1 cellular context compared by ENCODE assay signal in the genomic region with DNA sequence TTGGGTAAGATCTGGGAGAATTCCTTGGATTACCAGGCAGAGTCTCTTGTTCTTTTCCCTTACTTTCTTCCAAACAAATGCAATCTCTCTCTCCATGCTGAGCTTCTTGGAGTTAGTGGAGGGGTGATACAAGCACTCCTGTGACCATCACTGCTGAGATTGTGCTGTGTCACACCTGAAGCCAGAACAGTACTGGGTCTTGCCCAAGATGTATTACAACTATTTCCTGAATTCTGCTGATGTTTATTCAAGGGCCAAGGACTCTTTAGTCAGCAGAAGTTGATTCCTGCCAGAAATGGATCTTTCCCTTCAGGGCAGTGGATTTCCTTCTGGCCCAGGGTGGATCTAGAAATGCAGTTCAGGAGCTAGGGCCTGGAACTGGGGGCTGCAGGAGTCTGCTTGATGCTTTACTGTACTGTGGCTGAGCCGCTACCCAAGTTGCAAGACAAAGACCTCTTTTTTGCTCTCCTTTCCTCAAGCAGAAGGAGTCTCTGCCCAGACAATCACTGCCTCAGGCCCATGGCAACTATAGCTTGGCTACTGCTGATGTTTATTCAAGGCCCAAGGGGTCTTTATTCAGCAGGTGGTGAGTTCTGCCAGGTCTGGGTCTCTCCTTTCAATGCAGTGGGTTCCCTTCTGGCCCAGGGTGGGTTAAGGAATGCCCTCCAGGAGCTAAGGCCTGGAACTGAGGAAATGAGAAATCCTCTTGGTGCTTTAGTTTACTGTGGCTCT.
TF ChIP-seq lines count a peak whose summit lies in the region.

No MANE protein-coding gene starts in this region.

TF ChIP-seq in H1, 55 proteins besides CTCF, POLR2A, EP300 and RAD21:
- TF ChIP-seq ASH2L (IDR thresholded peaks at IDR 0.05; ENCODE audit: low read length) (no peak), RFX5 (IDR thresholded peaks at IDR 0.05; ENCODE audit: borderline replicate concordance, low read depth, low read length) (no peak), CHD1 (IDR thresholded peaks at IDR 0.05; ENCODE audit: low read depth, low read length) (no peak), PHF8 (conservative IDR thresholded peaks at IDR 0.05; ENCODE audit: low read depth, low read length) (no peak), ZNF274 (IDR thresholded peaks at IDR 0.05; ENCODE audit: borderline replicate concordance, extremely low read depth, low read length) (no peak), JUND (IDR thresholded peaks at IDR 0.05; ENCODE audit: low read length) (no peak), CEBPB (IDR thresholded peaks at IDR 0.05; ENCODE audit: low read depth, low read length) (no peak), SP1 (IDR thresholded peaks at IDR 0.05; ENCODE audit: low read depth, low read length) (no peak), SUZ12 (IDR thresholded peaks at IDR 0.05; ENCODE audit: low read length) (no peak), YY1 (IDR thresholded peaks at IDR 0.05; ENCODE audit: low read depth, low read length) (no peak), SP4 (IDR thresholded peaks at IDR 0.05; ENCODE audit: low read length) (no peak), RBBP5 (IDR thresholded peaks at IDR 0.05; ENCODE audit: borderline replicate concordance, low read depth, low read length) (no peak), NRF1 (IDR thresholded peaks at IDR 0.05; ENCODE audit: low read depth, low read length) (no peak), TEAD4 (IDR thresholded peaks at IDR 0.05; ENCODE audit: low read depth, low read length) (no peak), KDM1A (IDR thresholded peaks at IDR 0.05; ENCODE audit: borderline replicate concordance, low read length) (no peak), BACH1 (IDR thresholded peaks at IDR 0.05; ENCODE audit: low read length) (no peak)
- TF ChIP-seq, protein P1, sequence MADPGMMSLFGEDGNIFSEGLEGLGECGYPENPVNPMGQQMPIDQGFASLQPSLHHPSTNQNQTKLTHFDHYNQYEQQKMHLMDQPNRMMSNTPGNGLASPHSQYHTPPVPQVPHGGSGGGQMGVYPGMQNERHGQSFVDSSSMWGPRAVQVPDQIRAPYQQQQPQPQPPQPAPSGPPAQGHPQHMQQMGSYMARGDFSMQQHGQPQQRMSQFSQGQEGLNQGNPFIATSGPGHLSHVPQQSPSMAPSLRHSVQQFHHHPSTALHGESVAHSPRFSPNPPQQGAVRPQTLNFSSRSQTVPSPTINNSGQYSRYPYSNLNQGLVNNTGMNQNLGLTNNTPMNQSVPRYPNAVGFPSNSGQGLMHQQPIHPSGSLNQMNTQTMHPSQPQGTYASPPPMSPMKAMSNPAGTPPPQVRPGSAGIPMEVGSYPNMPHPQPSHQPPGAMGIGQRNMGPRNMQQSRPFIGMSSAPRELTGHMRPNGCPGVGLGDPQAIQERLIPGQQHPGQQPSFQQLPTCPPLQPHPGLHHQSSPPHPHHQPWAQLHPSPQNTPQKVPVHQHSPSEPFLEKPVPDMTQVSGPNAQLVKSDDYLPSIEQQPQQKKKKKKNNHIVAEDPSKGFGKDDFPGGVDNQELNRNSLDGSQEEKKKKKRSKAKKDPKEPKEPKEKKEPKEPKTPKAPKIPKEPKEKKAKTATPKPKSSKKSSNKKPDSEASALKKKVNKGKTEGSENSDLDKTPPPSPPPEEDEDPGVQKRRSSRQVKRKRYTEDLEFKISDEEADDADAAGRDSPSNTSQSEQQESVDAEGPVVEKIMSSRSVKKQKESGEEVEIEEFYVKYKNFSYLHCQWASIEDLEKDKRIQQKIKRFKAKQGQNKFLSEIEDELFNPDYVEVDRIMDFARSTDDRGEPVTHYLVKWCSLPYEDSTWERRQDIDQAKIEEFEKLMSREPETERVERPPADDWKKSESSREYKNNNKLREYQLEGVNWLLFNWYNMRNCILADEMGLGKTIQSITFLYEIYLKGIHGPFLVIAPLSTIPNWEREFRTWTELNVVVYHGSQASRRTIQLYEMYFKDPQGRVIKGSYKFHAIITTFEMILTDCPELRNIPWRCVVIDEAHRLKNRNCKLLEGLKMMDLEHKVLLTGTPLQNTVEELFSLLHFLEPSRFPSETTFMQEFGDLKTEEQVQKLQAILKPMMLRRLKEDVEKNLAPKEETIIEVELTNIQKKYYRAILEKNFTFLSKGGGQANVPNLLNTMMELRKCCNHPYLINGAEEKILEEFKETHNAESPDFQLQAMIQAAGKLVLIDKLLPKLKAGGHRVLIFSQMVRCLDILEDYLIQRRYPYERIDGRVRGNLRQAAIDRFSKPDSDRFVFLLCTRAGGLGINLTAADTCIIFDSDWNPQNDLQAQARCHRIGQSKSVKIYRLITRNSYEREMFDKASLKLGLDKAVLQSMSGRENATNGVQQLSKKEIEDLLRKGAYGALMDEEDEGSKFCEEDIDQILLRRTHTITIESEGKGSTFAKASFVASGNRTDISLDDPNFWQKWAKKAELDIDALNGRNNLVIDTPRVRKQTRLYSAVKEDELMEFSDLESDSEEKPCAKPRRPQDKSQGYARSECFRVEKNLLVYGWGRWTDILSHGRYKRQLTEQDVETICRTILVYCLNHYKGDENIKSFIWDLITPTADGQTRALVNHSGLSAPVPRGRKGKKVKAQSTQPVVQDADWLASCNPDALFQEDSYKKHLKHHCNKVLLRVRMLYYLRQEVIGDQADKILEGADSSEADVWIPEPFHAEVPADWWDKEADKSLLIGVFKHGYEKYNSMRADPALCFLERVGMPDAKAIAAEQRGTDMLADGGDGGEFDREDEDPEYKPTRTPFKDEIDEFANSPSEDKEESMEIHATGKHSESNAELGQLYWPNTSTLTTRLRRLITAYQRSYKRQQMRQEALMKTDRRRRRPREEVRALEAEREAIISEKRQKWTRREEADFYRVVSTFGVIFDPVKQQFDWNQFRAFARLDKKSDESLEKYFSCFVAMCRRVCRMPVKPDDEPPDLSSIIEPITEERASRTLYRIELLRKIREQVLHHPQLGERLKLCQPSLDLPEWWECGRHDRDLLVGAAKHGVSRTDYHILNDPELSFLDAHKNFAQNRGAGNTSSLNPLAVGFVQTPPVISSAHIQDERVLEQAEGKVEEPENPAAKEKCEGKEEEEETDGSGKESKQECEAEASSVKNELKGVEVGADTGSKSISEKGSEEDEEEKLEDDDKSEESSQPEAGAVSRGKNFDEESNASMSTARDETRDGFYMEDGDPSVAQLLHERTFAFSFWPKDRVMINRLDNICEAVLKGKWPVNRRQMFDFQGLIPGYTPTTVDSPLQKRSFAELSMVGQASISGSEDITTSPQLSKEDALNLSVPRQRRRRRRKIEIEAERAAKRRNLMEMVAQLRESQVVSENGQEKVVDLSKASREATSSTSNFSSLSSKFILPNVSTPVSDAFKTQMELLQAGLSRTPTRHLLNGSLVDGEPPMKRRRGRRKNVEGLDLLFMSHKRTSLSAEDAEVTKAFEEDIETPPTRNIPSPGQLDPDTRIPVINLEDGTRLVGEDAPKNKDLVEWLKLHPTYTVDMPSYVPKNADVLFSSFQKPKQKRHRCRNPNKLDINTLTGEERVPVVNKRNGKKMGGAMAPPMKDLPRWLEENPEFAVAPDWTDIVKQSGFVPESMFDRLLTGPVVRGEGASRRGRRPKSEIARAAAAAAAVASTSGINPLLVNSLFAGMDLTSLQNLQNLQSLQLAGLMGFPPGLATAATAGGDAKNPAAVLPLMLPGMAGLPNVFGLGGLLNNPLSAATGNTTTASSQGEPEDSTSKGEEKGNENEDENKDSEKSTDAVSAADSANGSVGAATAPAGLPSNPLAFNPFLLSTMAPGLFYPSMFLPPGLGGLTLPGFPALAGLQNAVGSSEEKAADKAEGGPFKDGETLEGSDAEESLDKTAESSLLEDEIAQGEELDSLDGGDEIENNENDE (IDR thresholded peaks at IDR 0.05; ENCODE audit: insufficient replicate concordance, low read length), result no peak
- TF ChIP-seq, protein P2, sequence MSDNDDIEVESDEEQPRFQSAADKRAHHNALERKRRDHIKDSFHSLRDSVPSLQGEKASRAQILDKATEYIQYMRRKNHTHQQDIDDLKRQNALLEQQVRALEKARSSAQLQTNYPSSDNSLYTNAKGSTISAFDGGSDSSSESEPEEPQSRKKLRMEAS (IDR thresholded peaks at IDR 0.05), result no peak
- TF ChIP-seq, protein P3, sequence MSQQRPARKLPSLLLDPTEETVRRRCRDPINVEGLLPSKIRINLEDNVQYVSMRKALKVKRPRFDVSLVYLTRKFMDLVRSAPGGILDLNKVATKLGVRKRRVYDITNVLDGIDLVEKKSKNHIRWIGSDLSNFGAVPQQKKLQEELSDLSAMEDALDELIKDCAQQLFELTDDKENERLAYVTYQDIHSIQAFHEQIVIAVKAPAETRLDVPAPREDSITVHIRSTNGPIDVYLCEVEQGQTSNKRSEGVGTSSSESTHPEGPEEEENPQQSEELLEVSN (IDR thresholded peaks at IDR 0.05), result no peak
